ENCODE assay signal across 2 cellular contexts in the genomic region with DNA sequence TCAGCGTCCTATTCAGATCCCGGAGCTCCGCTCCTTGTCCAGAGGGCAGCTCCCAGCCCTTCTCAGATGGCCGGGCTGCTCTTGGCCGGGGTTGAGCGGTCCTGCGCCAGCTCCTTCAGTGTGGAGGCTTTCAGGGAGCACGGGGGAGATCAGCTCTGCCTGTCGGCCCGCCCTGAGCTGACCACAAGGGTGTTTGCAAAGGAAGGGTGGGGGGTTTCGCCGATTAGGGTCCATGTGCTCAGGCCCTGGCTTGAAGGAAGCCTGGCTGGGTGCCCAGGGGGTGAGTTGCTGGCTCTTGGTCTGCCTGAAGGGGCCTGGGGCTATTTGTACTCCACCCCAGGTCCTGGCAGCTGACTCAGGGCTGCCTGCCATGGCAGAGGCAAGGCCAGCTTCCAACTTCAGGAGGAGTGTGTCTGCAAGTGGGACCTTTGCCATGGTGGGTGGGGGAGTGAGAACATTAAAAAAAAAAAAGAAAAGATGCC.
TF ChIP-seq lines count a peak whose summit lies in the region.

No MANE protein-coding gene starts in this region.

TF ChIP-seq in IMR-90, 13 proteins besides CTCF, POLR2A, EP300 and RAD21 (continued from another document):
- TF ChIP-seq MAFK (IDR thresholded peaks at IDR 0.05; ENCODE audit: low read depth, low read length): no peak
- TF ChIP-seq MXI1 (IDR thresholded peaks at IDR 0.05; ENCODE audit: borderline replicate concordance, low read depth, low read length): no peak
- TF ChIP-seq ELK1 (IDR thresholded peaks at IDR 0.05; ENCODE audit: borderline replicate concordance, low read depth, low read length): no peak
- TF ChIP-seq FOS (IDR thresholded peaks at IDR 0.05; ENCODE audit: low read depth, low read length): no peak
- TF ChIP-seq BHLHE40 (IDR thresholded peaks at IDR 0.05; ENCODE audit: low read depth, low read length): no peak
- TF ChIP-seq RFX5 (IDR thresholded peaks at IDR 0.05; ENCODE audit: low read depth, low read length): no peak
- TF ChIP-seq USF2 (IDR thresholded peaks at IDR 0.05; ENCODE audit: low read depth, low read length): no peak
- no peak for TF ChIP-seq RCOR1 (IDR thresholded peaks at IDR 0.05; ENCODE audit: insufficient replicate concordance, low read length)
- no peak for TF ChIP-seq SMC3 (IDR thresholded peaks at IDR 0.05; ENCODE audit: low read depth, low read length)

TF ChIP-seq in WTC11, 78 proteins besides CTCF, POLR2A, EP300 and RAD21:
- TF ChIP-seq ARID4B (CRISPR knock-in tag; IDR thresholded peaks at IDR 0.05; ENCODE audit: borderline replicate concordance) (no peak), FOXJ3 (CRISPR knock-in tag; IDR thresholded peaks at IDR 0.05; ENCODE audit: borderline replicate concordance) (no peak), TCF7 (CRISPR knock-in tag; IDR thresholded peaks at IDR 0.05; ENCODE audit: low read depth) (no peak)
